In the genomic region with DNA sequence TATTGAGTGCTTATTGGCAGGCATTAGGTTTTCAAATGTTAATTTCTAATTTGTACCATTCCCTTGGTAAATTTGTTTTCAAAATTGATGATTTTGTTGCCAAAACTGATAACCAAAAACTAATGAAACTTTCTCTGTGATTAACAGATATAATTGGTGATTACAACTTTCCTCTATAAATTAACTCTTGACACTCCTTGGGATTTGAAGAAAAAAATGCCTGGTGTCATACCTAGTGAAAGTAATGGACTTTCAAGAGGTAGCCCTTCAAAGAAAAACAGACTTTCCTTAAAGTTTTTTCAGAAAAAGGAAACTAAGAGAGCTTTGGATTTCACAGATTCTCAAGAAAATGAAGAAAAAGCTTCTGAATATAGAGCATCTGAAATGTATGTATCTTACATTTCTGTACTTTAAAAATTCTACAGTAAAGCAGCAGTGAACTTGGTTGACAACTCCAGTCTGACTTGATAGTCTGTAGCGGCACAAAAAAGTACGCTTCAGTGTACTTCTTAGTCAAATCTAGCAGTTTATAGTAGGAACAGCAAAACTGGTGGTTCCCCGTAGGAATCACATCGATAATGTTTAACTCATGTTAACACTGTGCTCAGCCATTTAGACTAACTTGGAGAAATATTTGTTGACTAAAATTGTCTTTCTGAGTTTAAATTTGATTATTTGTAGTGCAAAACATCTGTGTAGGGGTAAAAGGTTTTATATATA, we compare ENCODE assay signal across 8 cellular contexts.
A peak's percentile ranks its signal among the peaks of the same experiment; 100 is the strongest.
DNase-seq lines count a peak whose midpoint lies in the region; ATAC-seq lines count a peak whose summit lies in the region.

No MANE protein-coding gene starts in this region.

- H3K4me3 ChIP-seq in SK-N-MC = peak overlapping the region; percentile 90

- 0 out of 2 replicates have a peak overlapping the region, but pooled peaks have one; percentile 12 for H3K27ac ChIP-seq in SK-N-MC

- DNase-seq in SK-N-MC (ENCODE audit: low read depth, low spot score) (no peak), memory B cell (ENCODE audit: low spot score in 2 of 2) (no peak), AG20443 (ENCODE audit: low spot score) (no peak), NCI-H510A treated with DMSO at 0.1 percent for 48 hours (lab: John Stamatoyannopoulos, UW) (no peak), UCSD-AML1 (lab: John Stamatoyannopoulos, UW; ENCODE audit: unreplicated experiment) (no peak)

- peak overlapping the region; percentile 58 for H3K27ac Mint-ChIP-seq in memory B cell

- peak; percentile 35 for ATAC-seq in GM18873 (IDR thresholded peaks at IDR 0.05; ENCODE audit: low FRiP score, unreplicated experiment)
- ATAC-seq in HG02852 (IDR thresholded peaks at IDR 0.05; ENCODE audit: unreplicated experiment) = peak; percentile 20
- ATAC-seq in memory B cell (ENCODE audit: low read depth) = no peak
- no peak for ATAC-seq in GM18520 (IDR thresholded peaks at IDR 0.05; ENCODE audit: unreplicated experiment)

- H3K4me3 Mint-ChIP-seq in memory B cell = peak overlapping the region; percentile 53

- peaks cover 4% of the 10 kb centered on the region for H3K9me3 Mint-ChIP-seq in memory B cell

- H3K9ac ChIP-seq in SK-N-MC (ENCODE audit: insufficient read length) = peak overlapping the region; percentile 72

- peaks cover 23% of the 10 kb centered on the region for H3K4me1 Mint-ChIP-seq in memory B cell

- peaks cover 50% of the 10 kb centered on the region for H3K36me3 ChIP-seq in SK-N-MC (ENCODE audit: insufficient read depth, low read length)

- H3K9me3 ChIP-seq in SK-N-MC (ENCODE audit: low read depth, low read length) = no peaks in the 10 kb centered on the region

- no peaks in the 10 kb centered on the region for H3K27me3 Mint-ChIP-seq in memory B cell

- H3K36me3 Mint-ChIP-seq in memory B cell = peaks cover 13% of the 10 kb centered on the region

Comparison
In these comparisons a context has a peak if more than half of its experiments do, and no peak if none do; other contexts are left out.
1. ATAC-seq: peak in GM18873 (single experiment) and HG02852 (single experiment); none in memory B cell (single experiment) and GM18520 (single experiment).